Comparison of ENCODE assay signal across 24 cellular contexts in the genomic region with DNA sequence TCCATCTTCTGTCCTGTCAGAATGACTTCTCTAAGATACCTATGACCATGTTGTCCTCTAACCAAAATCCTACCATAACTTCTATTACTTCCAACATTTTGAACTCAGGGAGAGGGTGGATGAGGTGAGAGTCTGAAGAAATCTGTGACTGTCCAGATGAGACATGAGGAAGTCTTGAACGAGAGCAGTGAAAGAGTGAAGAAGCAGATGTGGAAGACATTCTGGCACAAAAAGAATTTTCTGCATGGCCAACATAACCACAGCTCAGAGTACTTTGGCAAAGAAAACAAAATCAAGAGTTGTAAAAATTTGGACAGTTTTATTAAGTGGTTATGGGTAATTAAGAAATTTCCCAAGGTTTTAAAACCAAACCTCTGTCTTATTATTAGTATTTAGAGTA.
"Had no signal": no experiment of that assay in that cellular context is flagged by ENCODE, and none has a peak within 500 bp of the region (broad histone marks: within the 10 kb centered on the region; RNA-seq: fewer than 3 reads in every experiment).

No MANE protein-coding gene starts in this region.

- H3K9me3 ChIP-seq: MG63, Peyer's patch, SJCRH30 had no signal

- H3K4me2 ChIP-seq: PC-9 had no signal

- H3K36me3 ChIP-seq: MG63, Peyer's patch, SJCRH30 had no signal

- DNase-seq: IMR-90, Karpas-422, KG1, MG63, NCI-H1092, NCI-H1105 treated with DMSO at 0.1 percent for 48 hours, NCI-H1417 treated with DMSO at 0.1 percent for 48 hours, NCI-H146, NCI-H1694 treated with DMSO at 0.1 percent for 48 hours, NCI-H1930, NCI-H2081, NCI-H2107, NCI-H2227 treated with DMSO at 0.1 percent for 48 hours, NCI-H524, NCI-H526 treated with DMSO at 0.1 percent for 48 hours, NCI-H748 treated with DMSO at 0.1 percent for 48 hours, OCI-M1, PC-9, Peyer's patch, SHP77 treated with DMSO at 0.1 percent for 48 hours, SJCRH30 had no signal

- ATAC-seq: HepG2, Right ventricle myocardium inferior, SK-N-SH treated with all-trans-retinoic acid at 6 μM for 48 hours had no signal

- H2AFZ ChIP-seq: PC-9 had no signal

- H3K4me3 ChIP-seq: MG63, PC-9, Peyer's patch, SJCRH30 had no signal

- H3K27ac ChIP-seq: PC-9, Peyer's patch, SJCRH30 had no signal

- H3K4me1 ChIP-seq: Peyer's patch, SJCRH30 had no signal

- FAIRE-seq: HepG2 had no signal

- H3K27me3 ChIP-seq: MG63, Peyer's patch, SJCRH30 had no signal
